12 cellular contexts compared by ENCODE assay signal in genomic region chr3:46694520-46694919, GRCh38. TPM values are rescaled to one million over a fixed set of nuclear protein-coding genes. Genes with fewer than 3 reads are reported as not detected.
DNase-seq lines count a peak whose midpoint lies in the region; ATAC-seq and TF ChIP-seq lines count a peak whose summit lies in the region.
"Had no signal": no experiment of that assay in that cellular context is flagged by ENCODE, and none has a peak within 500 bp of the region (broad histone marks: within the 10 kb centered on the region; RNA-seq: fewer than 3 reads in every experiment).

No MANE protein-coding gene starts in this region.

- H3K4me3 Mint-ChIP-seq in activated T-helper 17 cell treated with anti-CD3 and anti-CD28 coated beads, Interleukin-2, amount 50 U/mL, for 72 hours = peak overlapping the region; percentile 89
- peak overlapping the region; percentile 46 for H3K4me3 Mint-ChIP-seq in mesothelial cell of epicardium

- intact Hi-C loops in Right ventricle myocardium inferior (cut with DNase I) = loop anchor here (10.0 kb wide), 1 partner anchor 130 kb away; the partner anchor contains the start of gene LRRC2
- intact Hi-C loops in upper lobe of right lung (cut with DNase I) = no loop called here
- intact Hi-C loops in head of caudate nucleus (cut with DNase I) = no loop called here

- H3K4me3 ChIP-seq in right atrium auricular region = no peak overlapping the region
- H3K4me3 ChIP-seq in upper lobe of right lung = no peak overlapping the region

- TF ChIP-seq CTCF in right atrium auricular region (IDR thresholded peaks at IDR 0.05) (no peak), mesothelial cell of epicardium (IDR thresholded peaks at IDR 0.05; ENCODE audit: unreplicated experiment) (no peak), upper lobe of right lung (IDR thresholded peaks at IDR 0.05) (no peak)

- no peaks in the 10 kb centered on the region for H3K36me3 ChIP-seq in right atrium auricular region
- H3K36me3 ChIP-seq in upper lobe of right lung = no peaks in the 10 kb centered on the region

- no peaks in the 10 kb centered on the region for H3K27me3 ChIP-seq in right atrium auricular region
- no peaks in the 10 kb centered on the region for H3K27me3 ChIP-seq in upper lobe of right lung

- H3K4me1 ChIP-seq in right atrium auricular region (peaks cover 0 to 81% of the 10 kb centered on the region in 2 donors), upper lobe of right lung (peaks cover 71% of the 10 kb centered on the region)

- peaks cover 30% of the 10 kb centered on the region for H3K4me1 Mint-ChIP-seq in activated T-helper 17 cell treated with anti-CD3 and anti-CD28 coated beads, Interleukin-2, amount 50 U/mL, for 72 hours
- H3K4me1 Mint-ChIP-seq in mesothelial cell of epicardium = peaks cover 11% of the 10 kb centered on the region

- peak overlapping the region; percentile 88 to 92 for H3K27ac ChIP-seq in right atrium auricular region
- H3K27ac ChIP-seq in upper lobe of right lung = peak overlapping the region; percentile 95

- no peaks in the 10 kb centered on the region for H3K36me3 Mint-ChIP-seq in activated T-helper 17 cell treated with anti-CD3 and anti-CD28 coated beads, Interleukin-2, amount 50 U/mL, for 72 hours (ENCODE audit: low read depth)
- no peaks in the 10 kb centered on the region for H3K36me3 Mint-ChIP-seq in mesothelial cell of epicardium

- DNase-seq in right atrium auricular region (ENCODE audit: low spot score) (no peak), Right ventricle myocardium inferior (ENCODE audit: missing footprints) (no peak), mesothelial cell of epicardium (ENCODE audit: low spot score in 2 of 2, unreplicated experiment in 2 of 2) (no peak), upper lobe of right lung (no peak), head of caudate nucleus (no peak)
- DNase-seq: amniotic stem cell, NCI-H1105 treated with DMSO at 0.1 percent for 48 hours, NCI-H524 treated with DMSO at 0.1 percent for 48 hours, T1000 had no signal

- no peaks in the 10 kb centered on the region for H3K9me3 Mint-ChIP-seq in activated T-helper 17 cell treated with anti-CD3 and anti-CD28 coated beads, Interleukin-2, amount 50 U/mL, for 72 hours
- no peaks in the 10 kb centered on the region for H3K9me3 Mint-ChIP-seq in mesothelial cell of epicardium

- no peaks in the 10 kb centered on the region for H3K27me3 Mint-ChIP-seq in activated T-helper 17 cell treated with anti-CD3 and anti-CD28 coated beads, Interleukin-2, amount 50 U/mL, for 72 hours
- peaks cover 17% of the 10 kb centered on the region for H3K27me3 Mint-ChIP-seq in mesothelial cell of epicardium (ENCODE audit: low read depth)

- H3K9me3 ChIP-seq in right atrium auricular region (no peaks in the 10 kb centered on the region), upper lobe of right lung (no peaks in the 10 kb centered on the region)

- ATAC-seq in Right ventricle myocardium inferior (no peak), upper lobe of right lung (no peak), GM18511 (IDR thresholded peaks at IDR 0.05; ENCODE audit: unreplicated experiment) (no peak), GM18909 (IDR thresholded peaks at IDR 0.05; ENCODE audit: poor library complexity, unreplicated experiment) (no peak)
- ATAC-seq in activated T-helper 17 cell treated with anti-CD3 and anti-CD28 coated beads, Interleukin-2, amount 50 U/mL, for 72 hours (replicated peaks) = no peak

- no peak overlapping the region for H3K27ac Mint-ChIP-seq in activated T-helper 17 cell treated with anti-CD3 and anti-CD28 coated beads, Interleukin-2, amount 50 U/mL, for 72 hours
- H3K27ac Mint-ChIP-seq in mesothelial cell of epicardium = no peak overlapping the region

RNA-seq across cellular contexts. Expression of gene ALS2CL, which starts 1.0 kb away (rescaled TPM):
- total RNA-seq in right atrium auricular region (10 to 100 TPM in 1 of 2 donors, 1 to 10 TPM in 1; 8.3 to 12.5 TPM), Right ventricle myocardium inferior (36.9 TPM), mesothelial cell of epicardium (6.2 to 7.1 TPM (median 6.8 TPM) in 3 replicates), upper lobe of right lung (64.5 TPM)
- 1 to 10 TPM in 1 of 2 donors, under 1 TPM in 1; 0.69 to 5.2 TPM for total RNA-seq in activated T-helper 17 cell treated with anti-CD3 and anti-CD28 coated beads, Interleukin-2, amount 50 U/mL, for 72 hours

RNA-seq across cellular contexts. Expression of gene TMIE, which starts 6.7 kb away (rescaled TPM):
- total RNA-seq in right atrium auricular region (not detected), Right ventricle myocardium inferior (0.89 TPM), mesothelial cell of epicardium (0.31 to 0.68 TPM (median 0.54 TPM) in 3 replicates), upper lobe of right lung (1.7 TPM)
- under 1 TPM; 0.15 to 0.53 TPM for total RNA-seq in activated T-helper 17 cell treated with anti-CD3 and anti-CD28 coated beads, Interleukin-2, amount 50 U/mL, for 72 hours

RNA-seq across cellular contexts. Expression of gene PRSS50, which starts 23.1 kb away (rescaled TPM):
- total RNA-seq in right atrium auricular region = under 1 TPM in 1 of 2 donors, not detected in 1; 0.12 TPM
- 0.11 TPM for total RNA-seq in Right ventricle myocardium inferior
- under 1 TPM in 1 of 2 donors, not detected in 1; 0.11 TPM for total RNA-seq in activated T-helper 17 cell treated with anti-CD3 and anti-CD28 coated beads, Interleukin-2, amount 50 U/mL, for 72 hours
- 4.4 to 4.8 TPM (median 4.5 TPM) in 3 replicates for total RNA-seq in mesothelial cell of epicardium
- total RNA-seq in upper lobe of right lung = 0.20 TPM
